In the genomic region with DNA sequence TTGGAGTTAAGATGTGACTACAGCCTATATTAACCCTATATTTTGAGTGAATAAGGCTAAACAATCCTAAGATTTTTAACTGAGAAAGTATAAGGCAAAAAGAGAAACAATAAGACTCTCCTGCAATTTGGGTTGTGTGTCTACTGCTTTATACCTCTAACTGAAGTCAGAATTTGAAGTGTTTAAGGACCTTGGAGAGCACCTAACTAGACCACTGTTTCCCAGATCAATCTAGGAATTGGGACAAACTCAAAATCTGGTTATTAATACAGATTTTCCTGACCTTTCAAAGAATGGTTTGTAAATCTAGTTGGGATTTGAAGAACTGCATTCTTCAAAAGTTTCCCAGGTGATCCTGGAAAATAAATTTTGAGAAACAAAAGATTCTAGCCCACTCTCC, we compare ENCODE assay signal across 29 cellular contexts. TPM values are rescaled to one million over a fixed set of nuclear protein-coding genes. Genes with fewer than 3 reads are reported as not detected.
"Had no signal": no experiment of that assay in that cellular context is flagged by ENCODE, and none has a peak within 500 bp of the region (broad histone marks: within the 10 kb centered on the region; RNA-seq: fewer than 3 reads in every experiment).

No MANE protein-coding gene starts in this region.

- H3K9me3 ChIP-seq: colonic mucosa, sigmoid colon, spleen, thyroid gland had no signal

- H3K4me3 ChIP-seq: colonic mucosa, sigmoid colon, spleen, thyroid gland had no signal

- H3K79me2 ChIP-seq: parathyroid adenoma had no signal

- H3K4me1 ChIP-seq: colonic mucosa, foreskin keratinocyte, parathyroid adenoma, sigmoid colon, spleen, thyroid gland had no signal

- H3K9ac ChIP-seq: parathyroid adenoma had no signal

- H3K27me3 ChIP-seq: brain microvascular endothelial cell, colonic mucosa, foreskin keratinocyte, sigmoid colon, spleen, thyroid gland had no signal

- DNase-seq: activated CD4-positive, alpha-beta T cell treated with anti-CD3 and anti-CD28 coated beads, Interleukin-2, amount 50 U/mL, for 1 hour; activated CD4-positive, CD25-positive, alpha-beta regulatory T cell treated with anti-CD3 and anti-CD28 coated beads, Interleukin-2, amount 50 U/mL, for 72 hours; activated CD8-positive, alpha-beta memory T cell treated with anti-CD3 and anti-CD28 coated beads, Interleukin-2, amount 50 U/mL, for 4 hours; activated naive CD4-positive, alpha-beta T cell treated with anti-CD3 and anti-CD28 coated beads for 36 hours; activated naive CD8-positive, alpha-beta T cell treated with anti-CD3 and anti-CD28 coated beads, Interleukin-2, amount 50 U/mL, for 24 hours; activated T-cell treated with anti-CD3 and anti-CD28 coated beads, Interleukin-2, amount 50 U/mL, for 4 hours; anterior cingulate cortex; brain microvascular endothelial cell; colonic mucosa; endodermal cell; foreskin keratinocyte; glutamatergic neuron; immature natural killer cell; kidney glomerular epithelial cell; mesenchymal stem cell; naive thymus-derived CD4-positive, alpha-beta T cell; sigmoid colon; spleen; stimulated activated naive CD4-positive, alpha-beta T cell treated with Interleukin-2 at 50 U/mL for 16 hours; T1000; thyroid gland had no signal

- ATAC-seq: activated naive CD8-positive, alpha-beta T cell treated with anti-CD3 and anti-CD28 coated beads, Interleukin-2, amount 50 U/mL, for 24 hours; activated T-cell treated with anti-CD3 and anti-CD28 coated beads, Interleukin-2, amount 50 U/mL, for 4 hours; foreskin keratinocyte; naive thymus-derived CD4-positive, alpha-beta T cell had no signal

- H3K27ac ChIP-seq: brain microvascular endothelial cell, colonic mucosa, foreskin keratinocyte, parathyroid adenoma, sigmoid colon, spleen, thyroid gland had no signal

- H3K36me3 ChIP-seq: brain microvascular endothelial cell, colonic mucosa, sigmoid colon, spleen, thyroid gland had no signal

- H2AFZ ChIP-seq: parathyroid adenoma had no signal

RNA-seq across cellular contexts. Expression of gene GABRA1, which starts 42.1 kb away (rescaled TPM):
- total RNA-seq: activated naive CD4-positive, alpha-beta T cell treated with anti-CD3 and anti-CD28 coated beads for 36 hours; activated T-cell treated with anti-CD3 and anti-CD28 coated beads, Interleukin-2, amount 50 U/mL, for 4 hours; colonic mucosa; epithelial cell of proximal tubule; fibroblast of lung; foreskin keratinocyte; lower leg skin; mucosa of gallbladder; naive thymus-derived CD4-positive, alpha-beta T cell; sigmoid colon; spleen; subcutaneous adipose tissue; T-helper 1 cell treated with Interleukin-12 subunit alpha and Interleukin-12 subunit beta and Interleukin-4 antibody, amounts not matched to agents 30 ng/mL and 1 ng/mL, for 36 hours; thyroid gland; ureter had no signal
- polyA plus RNA-seq: foreskin keratinocyte; immature natural killer cell; naive thymus-derived CD4-positive, alpha-beta T cell had no signal
